Comparison of ENCODE assay signal across 24 cellular contexts in the genomic region with DNA sequence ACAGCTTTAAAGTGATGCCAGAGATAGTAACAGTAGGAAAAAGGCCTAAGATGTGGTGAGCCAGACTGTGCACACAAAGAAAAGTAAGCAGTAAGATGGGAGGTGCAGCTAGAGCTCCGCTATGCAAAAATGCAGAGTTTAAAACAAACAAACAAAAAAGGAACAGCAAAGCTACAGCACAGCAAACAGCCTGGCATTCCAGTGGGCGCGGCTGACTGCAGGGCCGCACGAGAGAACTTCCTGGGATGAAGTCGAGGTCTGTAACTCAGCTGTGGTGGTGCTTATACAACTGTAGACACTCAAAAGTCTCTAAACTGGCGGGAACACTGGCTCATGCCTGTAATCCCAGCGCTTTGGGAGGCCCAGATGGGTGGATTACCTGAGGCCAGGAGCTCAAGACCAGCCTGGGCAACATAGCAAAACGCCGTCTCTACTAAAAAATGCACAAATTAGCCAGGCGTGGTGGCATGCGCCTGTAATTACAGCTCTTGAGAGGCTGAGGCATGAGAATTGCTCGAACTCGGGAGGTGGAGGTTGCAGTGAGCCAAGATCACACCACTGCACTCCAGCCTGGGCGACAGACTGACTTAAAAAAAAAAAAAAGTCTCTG.
"Had no signal": no experiment of that assay in that cellular context is flagged by ENCODE, and none has a peak within 500 bp of the region (broad histone marks: within the 10 kb centered on the region; RNA-seq: fewer than 3 reads in every experiment).

No MANE protein-coding gene starts in this region.

- H3K4me3 Mint-ChIP-seq: activated CD4-positive, alpha-beta memory T cell treated with anti-CD3 and anti-CD28 coated beads, Interleukin-2, amount 10 ng/mL, durations not matched to agents 7 days and 5 days; activated CD4-positive, alpha-beta T cell treated with anti-CD3 and anti-CD28 coated beads, Interleukin-2, amount 10 ng/mL, durations not matched to agents 24 days and 14 days; brain; dendritic cell treated with granulocyte-macrophage colony-stimulating factor and Interleukin-4, amounts not matched to agents 40 ng/mL and 50 ng/mL, for 4 days; natural killer cell; stimulated activated naive CD8-positive, alpha-beta T cell treated with anti-CD3 and anti-CD28 coated beads, Interleukin-15, Interleukin-2, amounts not matched to agents 100 ng/mL and 50 ng/mL, for 24 hours; T-helper 1 cell treated with Interleukin-12 subunit alpha and Interleukin-12 subunit beta and Interleukin-4 antibody, amounts not matched to agents 30 μg/mL and 1 μg/mL, for 36 hours had no signal

- DNase-seq: activated CD4-positive, alpha-beta memory T cell treated with anti-CD3 and anti-CD28 coated beads, Interleukin-2, amount 10 ng/mL, durations not matched to agents 7 days and 5 days; activated CD4-positive, alpha-beta T cell treated with anti-CD3 and anti-CD28 coated beads, Interleukin-2, amount 10 ng/mL, durations not matched to agents 24 days and 14 days; activated effector memory CD4-positive, alpha-beta T cell treated with anti-CD3 and anti-CD28 coated beads, Interleukin-2, amount 50 U/mL, for 16 hours; activated naive CD4-positive, alpha-beta T cell treated with anti-CD3 and anti-CD28 coated beads, Interleukin-2, amount 50 U/mL, for 16 hours; activated T-cell treated with anti-CD3 and anti-CD28 coated beads for 4 hours; anterior cingulate cortex; effector CD4-positive, alpha-beta T cell; foreskin keratinocyte; left ventricle myocardium inferior; midbrain; natural killer cell; psoas muscle; stimulated activated CD4-positive, alpha-beta T cell treated with anti-CD3 and anti-CD28 coated beads, Interleukin-12 subunit alpha, Interleukin-12 subunit beta, amount 100 ng/mL, for 4 hours; stimulated activated CD4-positive, alpha-beta T cell treated with anti-CD3 and anti-CD28 coated beads, Interleukin-4, amount 100 ng/mL, for 4 hours; T1000; tibial artery had no signal

- H3K4me1 ChIP-seq: foreskin keratinocyte, left ventricle myocardium inferior, pancreas, psoas muscle, tibial artery had no signal

- H3K27ac Mint-ChIP-seq: activated CD4-positive, alpha-beta memory T cell treated with anti-CD3 and anti-CD28 coated beads, Interleukin-2, amount 10 ng/mL, durations not matched to agents 7 days and 5 days; activated CD4-positive, alpha-beta T cell treated with anti-CD3 and anti-CD28 coated beads, Interleukin-2, amount 10 ng/mL, durations not matched to agents 24 days and 14 days; dendritic cell treated with granulocyte-macrophage colony-stimulating factor and Interleukin-4, amounts not matched to agents 40 ng/mL and 50 ng/mL, for 4 days; natural killer cell; stimulated activated naive CD8-positive, alpha-beta T cell treated with anti-CD3 and anti-CD28 coated beads, Interleukin-15, Interleukin-2, amounts not matched to agents 100 ng/mL and 50 ng/mL, for 24 hours; T-helper 1 cell treated with Interleukin-12 subunit alpha and Interleukin-12 subunit beta and Interleukin-4 antibody, amounts not matched to agents 30 μg/mL and 1 μg/mL, for 36 hours had no signal

- H3K9me3 Mint-ChIP-seq: activated CD4-positive, alpha-beta memory T cell treated with anti-CD3 and anti-CD28 coated beads, Interleukin-2, amount 10 ng/mL, durations not matched to agents 7 days and 5 days; activated CD4-positive, alpha-beta T cell treated with anti-CD3 and anti-CD28 coated beads, Interleukin-2, amount 10 ng/mL, durations not matched to agents 24 days and 14 days; brain; dendritic cell treated with granulocyte-macrophage colony-stimulating factor and Interleukin-4, amounts not matched to agents 40 ng/mL and 50 ng/mL, for 4 days; natural killer cell; stimulated activated naive CD8-positive, alpha-beta T cell treated with anti-CD3 and anti-CD28 coated beads, Interleukin-15, Interleukin-2, amounts not matched to agents 100 ng/mL and 50 ng/mL, for 24 hours; T-helper 1 cell treated with Interleukin-12 subunit alpha and Interleukin-12 subunit beta and Interleukin-4 antibody, amounts not matched to agents 30 μg/mL and 1 μg/mL, for 36 hours had no signal

- H3K27me3 ChIP-seq: foreskin keratinocyte, pancreas, right atrium auricular region, tibial artery had no signal

- H3K4me1 Mint-ChIP-seq: activated CD4-positive, alpha-beta memory T cell treated with anti-CD3 and anti-CD28 coated beads, Interleukin-2, amount 10 ng/mL, durations not matched to agents 7 days and 5 days; natural killer cell had no signal

- H3K9me3 ChIP-seq: left ventricle myocardium inferior, pancreas, psoas muscle, right atrium auricular region, tibial artery had no signal

- H3K36me3 ChIP-seq: pancreas, right atrium auricular region had no signal

- FAIRE-seq: pancreas, urothelium cell line had no signal

- H3K4me3 ChIP-seq: left ventricle myocardium inferior, pancreas, psoas muscle, right atrium auricular region, tibial artery had no signal

- H3K36me3 Mint-ChIP-seq: natural killer cell had no signal

- H3K27me3 Mint-ChIP-seq: activated CD4-positive, alpha-beta memory T cell treated with anti-CD3 and anti-CD28 coated beads, Interleukin-2, amount 10 ng/mL, durations not matched to agents 7 days and 5 days; activated CD4-positive, alpha-beta T cell treated with anti-CD3 and anti-CD28 coated beads, Interleukin-2, amount 10 ng/mL, durations not matched to agents 24 days and 14 days; brain; dendritic cell treated with granulocyte-macrophage colony-stimulating factor and Interleukin-4, amounts not matched to agents 40 ng/mL and 50 ng/mL, for 4 days; stimulated activated naive CD8-positive, alpha-beta T cell treated with anti-CD3 and anti-CD28 coated beads, Interleukin-15, Interleukin-2, amounts not matched to agents 100 ng/mL and 50 ng/mL, for 24 hours had no signal

- H3K27ac ChIP-seq: foreskin keratinocyte, left ventricle myocardium inferior, pancreas, psoas muscle, right atrium auricular region, tibial artery had no signal

- ATAC-seq: activated CD4-positive, CD25-positive, alpha-beta regulatory T cell treated with anti-CD3 and anti-CD28 coated beads, Interleukin-2, amount 50 U/mL, for 24 hours; foreskin keratinocyte; natural killer cell; pancreas; psoas muscle had no signal
